ENCODE assay signal across 1 cellular context in the genomic region with DNA sequence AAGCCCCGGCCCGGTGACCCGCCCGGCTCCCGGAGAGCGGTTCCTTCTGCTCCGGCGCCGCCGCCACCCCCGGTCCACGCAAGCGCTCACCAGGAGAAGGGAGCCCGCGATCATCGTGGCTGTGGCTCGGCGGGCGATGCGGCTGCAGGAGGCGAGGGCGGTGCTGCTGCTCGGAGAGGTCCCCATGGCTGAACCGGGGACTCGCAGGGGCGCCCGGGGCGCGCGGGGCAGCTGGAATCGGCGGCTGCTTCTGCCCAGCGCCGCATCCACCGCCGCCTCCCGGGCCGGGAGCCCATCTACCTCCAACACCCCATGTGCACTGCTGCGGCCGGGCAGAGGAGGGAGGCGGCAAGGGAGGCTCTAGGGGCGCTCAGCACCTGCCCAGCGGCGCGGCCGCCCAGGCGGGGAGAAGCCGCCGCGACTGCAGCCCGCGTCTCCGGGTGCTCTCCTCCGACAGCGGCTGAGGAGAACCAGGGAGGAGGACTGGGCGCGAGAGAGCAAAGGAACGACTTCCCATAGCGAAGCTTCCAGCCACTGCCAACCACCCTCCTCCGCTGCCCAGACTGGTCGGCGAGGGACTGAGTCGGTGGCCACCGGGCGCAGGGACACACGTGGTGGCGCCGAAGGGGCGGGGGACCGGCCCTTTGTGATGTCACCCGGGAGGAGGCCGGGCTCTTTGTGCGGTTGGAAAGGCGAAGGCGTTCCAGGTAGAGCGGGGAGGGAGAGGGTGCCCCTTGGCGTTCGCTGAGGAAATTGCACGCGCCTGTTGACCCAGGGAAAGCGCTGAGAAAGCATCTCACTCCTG.
TF ChIP-seq lines count a peak whose summit lies in the region.

A gene with protein sequence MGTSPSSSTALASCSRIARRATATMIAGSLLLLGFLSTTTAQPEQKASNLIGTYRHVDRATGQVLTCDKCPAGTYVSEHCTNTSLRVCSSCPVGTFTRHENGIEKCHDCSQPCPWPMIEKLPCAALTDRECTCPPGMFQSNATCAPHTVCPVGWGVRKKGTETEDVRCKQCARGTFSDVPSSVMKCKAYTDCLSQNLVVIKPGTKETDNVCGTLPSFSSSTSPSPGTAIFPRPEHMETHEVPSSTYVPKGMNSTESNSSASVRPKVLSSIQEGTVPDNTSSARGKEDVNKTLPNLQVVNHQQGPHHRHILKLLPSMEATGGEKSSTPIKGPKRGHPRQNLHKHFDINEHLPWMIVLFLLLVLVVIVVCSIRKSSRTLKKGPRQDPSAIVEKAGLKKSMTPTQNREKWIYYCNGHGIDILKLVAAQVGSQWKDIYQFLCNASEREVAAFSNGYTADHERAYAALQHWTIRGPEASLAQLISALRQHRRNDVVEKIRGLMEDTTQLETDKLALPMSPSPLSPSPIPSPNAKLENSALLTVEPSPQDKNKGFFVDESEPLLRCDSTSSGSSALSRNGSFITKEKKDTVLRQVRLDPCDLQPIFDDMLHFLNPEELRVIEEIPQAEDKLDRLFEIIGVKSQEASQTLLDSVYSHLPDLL (minus strand): TSS at position 580 of the 805 bp plus-strand sequence. CDS start 394 bp downstream, at position 186.

TF ChIP-seq in HepG2, 621 proteins besides CTCF, POLR2A, EP300 and RAD21 (continued from another document and continues in another):
- TF ChIP-seq ATF7 (IDR thresholded peaks at IDR 0.05): peak; percentile 59
- peak; percentile 76 for TF ChIP-seq ATF7 (CRISPR knock-in tag; IDR thresholded peaks at IDR 0.05)
- TF ChIP-seq, protein P1, sequence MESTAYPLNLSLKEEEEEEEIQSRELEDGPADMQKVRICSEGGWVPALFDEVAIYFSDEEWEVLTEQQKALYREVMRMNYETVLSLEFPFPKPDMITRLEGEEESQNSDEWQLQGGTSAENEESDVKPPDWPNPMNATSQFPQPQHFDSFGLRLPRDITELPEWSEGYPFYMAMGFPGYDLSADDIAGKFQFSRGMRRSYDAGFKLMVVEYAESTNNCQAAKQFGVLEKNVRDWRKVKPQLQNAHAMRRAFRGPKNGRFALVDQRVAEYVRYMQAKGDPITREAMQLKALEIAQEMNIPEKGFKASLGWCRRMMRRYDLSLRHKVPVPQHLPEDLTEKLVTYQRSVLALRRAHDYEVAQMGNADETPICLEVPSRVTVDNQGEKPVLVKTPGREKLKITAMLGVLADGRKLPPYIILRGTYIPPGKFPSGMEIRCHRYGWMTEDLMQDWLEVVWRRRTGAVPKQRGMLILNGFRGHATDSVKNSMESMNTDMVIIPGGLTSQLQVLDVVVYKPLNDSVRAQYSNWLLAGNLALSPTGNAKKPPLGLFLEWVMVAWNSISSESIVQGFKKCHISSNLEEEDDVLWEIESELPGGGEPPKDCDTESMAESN (CRISPR knock-in tag; conservative IDR thresholded peaks at IDR 0.05): peak; percentile 67
- peak; percentile 85 for TF ChIP-seq HDAC2 (CRISPR knock-in tag; IDR thresholded peaks at IDR 0.05)
- peak; percentile 86; the same call in 1 of the 2 replicates for TF ChIP-seq ZNF253 (CRISPR knock-in tag; IDR thresholded peaks at IDR 0.05; ENCODE audit: borderline replicate concordance)
- peak; percentile 62 for TF ChIP-seq YY1 (IDR thresholded peaks at IDR 0.05; ENCODE audit: insufficient read depth, insufficient replicate concordance, low read depth, low read length)
- TF ChIP-seq EZH2 (conservative IDR thresholded peaks at IDR 0.05; ENCODE audit: low read depth, low read length): no peak
- no peak for TF ChIP-seq ATRX (CRISPR knock-in tag; IDR thresholded peaks at IDR 0.05; ENCODE audit: borderline replicate concordance)
- no peak for TF ChIP-seq ZNF468 (CRISPR knock-in tag; IDR thresholded peaks at IDR 0.05)
- peak; percentile 98 for TF ChIP-seq AGO2 (optimal IDR thresholded peaks at IDR 0.05; ENCODE audit: low read depth, low read length)
- TF ChIP-seq ZNF777 (CRISPR knock-in tag; IDR thresholded peaks at IDR 0.05): peak; percentile 61
- TF ChIP-seq, protein P2, sequence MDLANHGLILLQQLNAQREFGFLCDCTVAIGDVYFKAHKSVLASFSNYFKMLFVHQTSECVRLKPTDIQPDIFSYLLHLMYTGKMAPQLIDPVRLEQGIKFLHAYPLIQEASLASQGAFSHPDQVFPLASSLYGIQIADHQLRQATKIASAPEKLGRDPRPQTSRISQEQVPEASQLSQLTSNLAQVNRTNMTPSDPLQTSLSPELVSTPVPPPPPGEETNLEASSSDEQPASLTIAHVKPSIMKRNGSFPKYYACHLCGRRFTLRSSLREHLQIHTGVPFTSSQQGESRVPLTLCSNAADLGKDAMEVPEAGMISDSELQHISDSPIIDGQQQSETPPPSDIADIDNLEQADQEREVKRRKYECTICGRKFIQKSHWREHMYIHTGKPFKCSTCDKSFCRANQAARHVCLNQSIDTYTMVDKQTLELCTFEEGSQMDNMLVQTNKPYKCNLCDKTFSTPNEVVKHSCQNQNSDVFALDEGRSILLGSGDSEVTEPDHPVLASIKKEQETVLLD (CRISPR knock-in tag; IDR thresholded peaks at IDR 0.05; ENCODE audit: low read depth): 0 out of 2 replicates have a peak, but pooled peaks have one; percentile 51
- TF ChIP-seq ZNF761 (CRISPR knock-in tag; conservative IDR thresholded peaks at IDR 0.05): peak; percentile 73; the same call in 1 of the 2 replicates
- peak; percentile 50 for TF ChIP-seq ZEB1 (IDR thresholded peaks at IDR 0.05; ENCODE audit: insufficient replicate concordance, low read depth)
- peak; percentile 92; the same call in 1 of the 2 replicates for TF ChIP-seq BRD4 (CRISPR knock-in tag; IDR thresholded peaks at IDR 0.05)
- TF ChIP-seq NFYB (CRISPR knock-in tag; IDR thresholded peaks at IDR 0.05): peak; percentile 18; the same call in 1 of the 2 replicates
- TF ChIP-seq ZFP36 (IDR thresholded peaks at IDR 0.05; ENCODE audit: borderline replicate concordance, low read depth, low read length, partially characterized antibody): peak; percentile 31
- peak; percentile 48; the same call in 1 of the 2 replicates for TF ChIP-seq RCOR2 (CRISPR knock-in tag; IDR thresholded peaks at IDR 0.05)
- TF ChIP-seq, protein P3, sequence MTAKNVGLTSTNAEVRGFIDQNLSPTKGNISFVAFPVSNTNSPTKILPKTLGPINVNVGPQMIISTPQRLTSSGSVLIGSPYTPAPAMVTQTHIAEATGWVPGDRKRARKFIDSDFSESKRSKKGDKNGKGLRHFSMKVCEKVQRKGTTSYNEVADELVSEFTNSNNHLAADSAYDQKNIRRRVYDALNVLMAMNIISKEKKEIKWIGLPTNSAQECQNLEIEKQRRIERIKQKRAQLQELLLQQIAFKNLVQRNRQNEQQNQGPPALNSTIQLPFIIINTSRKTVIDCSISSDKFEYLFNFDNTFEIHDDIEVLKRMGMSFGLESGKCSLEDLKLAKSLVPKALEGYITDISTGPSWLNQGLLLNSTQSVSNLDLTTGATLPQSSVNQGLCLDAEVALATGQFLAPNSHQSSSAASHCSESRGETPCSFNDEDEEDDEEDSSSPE (CRISPR knock-in tag; IDR thresholded peaks at IDR 0.05): peak; percentile 89
- peak; percentile 26 to 100; a peak in 2 of 4 replicates for TF ChIP-seq KLF16 (CRISPR knock-in tag; IDR thresholded peaks at IDR 0.05)
- TF ChIP-seq MAFF (IDR thresholded peaks at IDR 0.05; ENCODE audit: low read depth, low read length): peak; percentile 51
- TF ChIP-seq, protein P4, sequence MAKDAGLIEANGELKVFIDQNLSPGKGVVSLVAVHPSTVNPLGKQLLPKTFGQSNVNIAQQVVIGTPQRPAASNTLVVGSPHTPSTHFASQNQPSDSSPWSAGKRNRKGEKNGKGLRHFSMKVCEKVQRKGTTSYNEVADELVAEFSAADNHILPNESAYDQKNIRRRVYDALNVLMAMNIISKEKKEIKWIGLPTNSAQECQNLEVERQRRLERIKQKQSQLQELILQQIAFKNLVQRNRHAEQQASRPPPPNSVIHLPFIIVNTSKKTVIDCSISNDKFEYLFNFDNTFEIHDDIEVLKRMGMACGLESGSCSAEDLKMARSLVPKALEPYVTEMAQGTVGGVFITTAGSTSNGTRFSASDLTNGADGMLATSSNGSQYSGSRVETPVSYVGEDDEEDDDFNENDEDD (CRISPR knock-in tag; IDR thresholded peaks at IDR 0.05; ENCODE audit: borderline replicate concordance): peak; percentile 93
- peak; percentile 81 for TF ChIP-seq THAP11 (CRISPR knock-in tag; IDR thresholded peaks at IDR 0.05)
- peak; percentile 78 for TF ChIP-seq SOX5 (CRISPR knock-in tag; IDR thresholded peaks at IDR 0.05; ENCODE audit: borderline replicate concordance)
- no peak for TF ChIP-seq HNF4G (IDR thresholded peaks at IDR 0.05; ENCODE audit: borderline replicate concordance, low read depth, low read length)
- TF ChIP-seq HNF4G (CRISPR knock-in tag; IDR thresholded peaks at IDR 0.05; ENCODE audit: borderline replicate concordance, low read depth): peak; percentile 79; the same call in 1 of the 2 replicates
- peak; percentile 87 for TF ChIP-seq IKZF4 (CRISPR knock-in tag; IDR thresholded peaks at IDR 0.05; ENCODE audit: borderline replicate concordance, low read depth, not compliant biosample characterization)
- TF ChIP-seq SIN3A (IDR thresholded peaks at IDR 0.05; ENCODE audit: borderline replicate concordance, low read depth, low read length): peak; percentile 99
- peak; percentile 59; the same call in 1 of the 2 replicates for TF ChIP-seq HMG20A (CRISPR knock-in tag; IDR thresholded peaks at IDR 0.05; ENCODE audit: borderline replicate concordance)
- TF ChIP-seq ARHGAP35 (CRISPR knock-in tag; IDR thresholded peaks at IDR 0.05; ENCODE audit: borderline replicate concordance): peak; percentile 92; the same call in 1 of the 2 replicates
- peak; percentile 96; the same call in 1 of the 2 replicates for TF ChIP-seq EEA1 (CRISPR knock-in tag; IDR thresholded peaks at IDR 0.05; ENCODE audit: borderline replicate concordance)
- TF ChIP-seq MED13 (CRISPR knock-in tag; IDR thresholded peaks at IDR 0.05): peak; percentile 50
- peak; percentile 61; the same call in 1 of the 2 replicates for TF ChIP-seq ZNF839 (CRISPR knock-in tag; IDR thresholded peaks at IDR 0.05; ENCODE audit: borderline replicate concordance)
- TF ChIP-seq, protein P5, sequence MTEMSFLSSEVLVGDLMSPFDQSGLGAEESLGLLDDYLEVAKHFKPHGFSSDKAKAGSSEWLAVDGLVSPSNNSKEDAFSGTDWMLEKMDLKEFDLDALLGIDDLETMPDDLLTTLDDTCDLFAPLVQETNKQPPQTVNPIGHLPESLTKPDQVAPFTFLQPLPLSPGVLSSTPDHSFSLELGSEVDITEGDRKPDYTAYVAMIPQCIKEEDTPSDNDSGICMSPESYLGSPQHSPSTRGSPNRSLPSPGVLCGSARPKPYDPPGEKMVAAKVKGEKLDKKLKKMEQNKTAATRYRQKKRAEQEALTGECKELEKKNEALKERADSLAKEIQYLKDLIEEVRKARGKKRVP (CRISPR knock-in tag; IDR thresholded peaks at IDR 0.05): peak in 1 of 2 experiments; percentile 85; a peak in 2 of 4 replicates
- TF ChIP-seq, protein P6, sequence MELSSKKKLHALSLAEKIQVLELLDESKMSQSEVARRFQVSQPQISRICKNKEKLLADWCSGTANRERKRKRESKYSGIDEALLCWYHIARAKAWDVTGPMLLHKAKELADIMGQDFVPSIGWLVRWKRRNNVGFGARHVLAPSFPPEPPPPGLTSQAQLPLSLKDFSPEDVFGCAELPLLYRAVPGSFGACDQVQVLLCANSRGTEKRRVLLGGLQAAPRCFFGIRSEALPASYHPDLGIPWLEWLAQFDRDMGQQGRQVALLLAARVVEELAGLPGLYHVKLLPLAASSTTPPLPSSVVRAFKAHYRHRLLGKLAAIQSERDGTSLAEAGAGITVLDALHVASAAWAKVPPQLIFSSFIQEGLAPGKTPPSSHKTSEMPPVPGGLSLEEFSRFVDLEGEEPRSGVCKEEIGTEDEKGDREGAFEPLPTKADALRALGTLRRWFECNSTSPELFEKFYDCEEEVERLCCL (CRISPR knock-in tag; IDR thresholded peaks at IDR 0.05; ENCODE audit: borderline replicate concordance): 0 out of 2 replicates have a peak, but pooled peaks have one; percentile 90
- TF ChIP-seq ELF1 (CRISPR knock-in tag; IDR thresholded peaks at IDR 0.05): peak; percentile 64
- peak; percentile 74 for TF ChIP-seq SATB2 (CRISPR knock-in tag; IDR thresholded peaks at IDR 0.05)
- TF ChIP-seq ZBTB21 (CRISPR knock-in tag; IDR thresholded peaks at IDR 0.05): peak; percentile 67
- TF ChIP-seq, protein P7, sequence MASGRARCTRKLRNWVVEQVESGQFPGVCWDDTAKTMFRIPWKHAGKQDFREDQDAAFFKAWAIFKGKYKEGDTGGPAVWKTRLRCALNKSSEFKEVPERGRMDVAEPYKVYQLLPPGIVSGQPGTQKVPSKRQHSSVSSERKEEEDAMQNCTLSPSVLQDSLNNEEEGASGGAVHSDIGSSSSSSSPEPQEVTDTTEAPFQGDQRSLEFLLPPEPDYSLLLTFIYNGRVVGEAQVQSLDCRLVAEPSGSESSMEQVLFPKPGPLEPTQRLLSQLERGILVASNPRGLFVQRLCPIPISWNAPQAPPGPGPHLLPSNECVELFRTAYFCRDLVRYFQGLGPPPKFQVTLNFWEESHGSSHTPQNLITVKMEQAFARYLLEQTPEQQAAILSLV (CRISPR knock-in tag; IDR thresholded peaks at IDR 0.05; ENCODE audit: borderline replicate concordance): peak; percentile 95
- TF ChIP-seq ZNF24 (IDR thresholded peaks at IDR 0.05): no peak
- no peak for TF ChIP-seq NONO (IDR thresholded peaks at IDR 0.05)
- peak; percentile 93 for TF ChIP-seq NONO (CRISPR knock-in tag; conservative IDR thresholded peaks at IDR 0.05)
- TF ChIP-seq HDAC1 (CRISPR knock-in tag; IDR thresholded peaks at IDR 0.05): peak; percentile 98
- TF ChIP-seq, protein P8, sequence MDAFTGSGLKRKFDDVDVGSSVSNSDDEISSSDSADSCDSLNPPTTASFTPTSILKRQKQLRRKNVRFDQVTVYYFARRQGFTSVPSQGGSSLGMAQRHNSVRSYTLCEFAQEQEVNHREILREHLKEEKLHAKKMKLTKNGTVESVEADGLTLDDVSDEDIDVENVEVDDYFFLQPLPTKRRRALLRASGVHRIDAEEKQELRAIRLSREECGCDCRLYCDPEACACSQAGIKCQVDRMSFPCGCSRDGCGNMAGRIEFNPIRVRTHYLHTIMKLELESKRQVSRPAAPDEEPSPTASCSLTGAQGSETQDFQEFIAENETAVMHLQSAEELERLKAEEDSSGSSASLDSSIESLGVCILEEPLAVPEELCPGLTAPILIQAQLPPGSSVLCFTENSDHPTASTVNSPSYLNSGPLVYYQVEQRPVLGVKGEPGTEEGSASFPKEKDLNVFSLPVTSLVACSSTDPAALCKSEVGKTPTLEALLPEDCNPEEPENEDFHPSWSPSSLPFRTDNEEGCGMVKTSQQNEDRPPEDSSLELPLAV (CRISPR knock-in tag; conservative IDR thresholded peaks at IDR 0.05; ENCODE audit: low read depth): no peak; the same call in 1 of the 2 replicates
- no peak for TF ChIP-seq ZNF558 (CRISPR knock-in tag; IDR thresholded peaks at IDR 0.05; ENCODE audit: borderline replicate concordance)
- TF ChIP-seq SMYD3 (CRISPR knock-in tag; IDR thresholded peaks at IDR 0.05): 0 out of 2 replicates have a peak, but pooled peaks have one; percentile 83
